9 cellular contexts compared by ENCODE assay signal in the genomic region with DNA sequence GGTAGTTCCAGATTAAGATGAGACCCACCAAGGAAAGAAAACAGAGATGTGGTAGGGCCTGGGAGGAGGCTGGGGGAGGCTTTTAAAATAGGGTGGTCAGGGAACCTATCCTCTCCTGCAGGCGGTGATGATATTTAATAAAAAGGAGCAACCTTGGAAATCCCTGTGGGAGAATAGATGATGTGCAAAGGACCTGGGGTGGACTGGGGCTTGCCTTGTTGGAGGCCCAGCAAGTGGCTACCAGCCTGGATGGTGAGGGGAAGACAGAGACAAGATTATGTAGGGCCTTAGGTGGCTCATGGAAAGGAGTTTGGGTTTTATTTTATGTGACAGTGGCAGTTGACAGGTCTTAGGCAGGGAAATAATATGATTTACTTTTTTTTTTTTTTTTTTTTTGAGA. TPM values are rescaled to one million over a fixed set of nuclear protein-coding genes. Genes with fewer than 3 reads are reported as not detected.
DNase-seq lines count a peak whose midpoint lies in the region; TF ChIP-seq lines count a peak whose summit lies in the region.
"Had no signal": no experiment of that assay in that cellular context is flagged by ENCODE, and none has a peak within 500 bp of the region (broad histone marks: within the 10 kb centered on the region; RNA-seq: fewer than 3 reads in every experiment).

No MANE protein-coding gene starts in this region.

- peak overlapping the region; percentile 97 to 100 (median 99) for H3K27ac Mint-ChIP-seq in CD4-positive, alpha-beta memory T cell
- peak overlapping the region; percentile 96 for H3K27ac Mint-ChIP-seq in MCF 10A (ENCODE audit: low read depth, unreplicated experiment)
- no peak overlapping the region for H3K27ac Mint-ChIP-seq in neural crest cell (ENCODE audit: unreplicated experiment)

- peak overlapping the region; percentile 66 to 97 (median 94) for H3K4me3 Mint-ChIP-seq in CD4-positive, alpha-beta memory T cell
- H3K4me3 Mint-ChIP-seq in MCF 10A (ENCODE audit: unreplicated experiment) (peak overlapping the region; percentile 86), neural crest cell (peak overlapping the region; percentile 99)

- H2AFZ ChIP-seq in MM.1S (ENCODE audit: low read length): no peak overlapping the region

- POLR2A ChIA-PET in CD4-positive, alpha-beta memory T cell (lab: Charles Lee; ENCODE audit: partially characterized antibody): interaction anchor here (1.0 to 7.6 kb wide), 10 partner anchors 9 to 346 kb away, joined by 3 to 196 read pairs (median 4); partner anchors contain the start of genes EEF2K and UQCRC2
- POLR2A ChIA-PET in MCF 10A (lab: Yijun Ruan, JAX): interaction anchor here (0.7 to 4.6 kb wide), 10 partner anchors 13 to 250 kb away, joined by 3 to 104 read pairs (median 4); partner anchors contain the start of gene EEF2K

- no TSS peak for BruUV-seq in MCF 10A (replicated peaks; lab: Mats Ljungman, UMichigan)

- peaks cover 37% of the 10 kb centered on the region for H3K4me1 ChIP-seq in CD4-positive, alpha-beta memory T cell (ENCODE audit: insufficient read depth, low read length)
- peaks cover 7% of the 10 kb centered on the region; the same call in 1 of the 2 replicates for H3K4me1 ChIP-seq in MM.1S (ENCODE audit: low read length)

- no peaks in the 10 kb centered on the region for H3K27me3 ChIP-seq in CD4-positive, alpha-beta memory T cell (ENCODE audit: insufficient read depth, low read length)
- H3K27me3 ChIP-seq in MM.1S (replicated peaks; ENCODE audit: insufficient read depth, low read length): no peaks in the 10 kb centered on the region
- H3K27me3 ChIP-seq: brain microvascular endothelial cell had no signal

- no peak for DNase-seq in CD4-positive, alpha-beta memory T cell
- DNase-seq in MM.1S (no peak), MCF 10A (ENCODE audit: unreplicated experiment) (no peak), neural crest cell (ENCODE audit: low read depth, low spot score) (no peak), NCI-H524 (lab: John Stamatoyannopoulos, UW) (no peak), HuH-7.5 (ENCODE audit: low spot score) (no peak), islet precursor cell (no peak)
- no peak for DNase-seq in activated effector memory CD4-positive, alpha-beta T cell treated with Interleukin-2 at 50 U/mL for 16 hours

- H3K4me3 ChIP-seq in CD4-positive, alpha-beta memory T cell (ENCODE audit: low read length in 2 of 2): no peak overlapping the region
- H3K4me3 ChIP-seq in MM.1S (ENCODE audit: low read length): no peak overlapping the region

- H3K4me1 Mint-ChIP-seq in CD4-positive, alpha-beta memory T cell: peaks cover 31 to 62% (median 45%) of the 10 kb centered on the region in 4 donors
- H3K4me1 Mint-ChIP-seq in MCF 10A (ENCODE audit: insufficient read depth, unreplicated experiment): peaks cover 34% of the 10 kb centered on the region
- peaks cover 38% of the 10 kb centered on the region for H3K4me1 Mint-ChIP-seq in neural crest cell

- CTCF ChIA-PET in CD4-positive, alpha-beta memory T cell (lab: Charles Lee; ENCODE audit: partially characterized antibody): interaction anchor here (0.9 to 5.8 kb wide), 10 partner anchors 93 to 345 kb away, joined by 4 to 89 read pairs (median 14); partner anchors contain the start of genes EEF2K, MOSMO and PDZD9
- CTCF ChIA-PET in MCF 10A (lab: Yijun Ruan, JAX): interaction anchor here (0.6 to 6.7 kb wide), 8 partner anchors 57 to 1091 kb away, joined by 3 to 64 read pairs (median 4); partner anchors contain the start of gene EEF2K

- peaks cover 22% of the 10 kb centered on the region for H3K36me3 ChIP-seq in CD4-positive, alpha-beta memory T cell (ENCODE audit: insufficient read depth, low read length)
- H3K36me3 ChIP-seq in MM.1S (replicated peaks; ENCODE audit: insufficient read depth, low read length): 0 out of 2 replicates have a peak, but pooled peaks cover 3% of the 10 kb centered on the region

- TF ChIP-seq CTCF in MM.1S (IDR thresholded peaks at IDR 0.05; ENCODE audit: low read length) (no peak), MCF 10A (IDR thresholded peaks at IDR 0.05; ENCODE audit: unreplicated experiment) (no peak), neural crest cell (conservative IDR thresholded peaks at IDR 0.05) (no peak)

- H3K9ac ChIP-seq in MM.1S (ENCODE audit: low read length): no peak overlapping the region

- H3K9me3 Mint-ChIP-seq in CD4-positive, alpha-beta memory T cell: peaks cover 0 to 12% (median 0%) of the 10 kb centered on the region in 8 donors
- H3K9me3 Mint-ChIP-seq in MCF 10A (ENCODE audit: unreplicated experiment) (no peaks in the 10 kb centered on the region), neural crest cell (peaks cover 3% of the 10 kb centered on the region)

- H3F3A ChIP-seq in MM.1S (ENCODE audit: insufficient read depth, low read length): peaks cover 21% of the 10 kb centered on the region

- peaks cover 65% of the 10 kb centered on the region for H3K79me2 ChIP-seq in MM.1S (ENCODE audit: low read length)

- intact Hi-C loops in CD4-positive, alpha-beta memory T cell (cut with micrococcal nuclease): no loop called here
- intact Hi-C loops in MCF 10A (cut with micrococcal nuclease): no loop called here

- H3K9me3 ChIP-seq in CD4-positive, alpha-beta memory T cell (ENCODE audit: control insufficient read depth in 1 of 2, low read length in 2 of 2): no peaks in the 10 kb centered on the region
- no peaks in the 10 kb centered on the region for H3K9me3 ChIP-seq in MM.1S (replicated peaks; ENCODE audit: insufficient read depth, low read length)

- H3K27me3 Mint-ChIP-seq in CD4-positive, alpha-beta memory T cell: peaks cover 0 to 4% of the 10 kb centered on the region in 2 donors
- H3K27me3 Mint-ChIP-seq in MCF 10A (ENCODE audit: insufficient read depth, unreplicated experiment) (no peaks in the 10 kb centered on the region), neural crest cell (ENCODE audit: low read depth) (peaks cover 18% of the 10 kb centered on the region)

- peaks cover 20% of the 10 kb centered on the region; the same call in 1 of the 2 replicates for H4K20me1 ChIP-seq in MM.1S (ENCODE audit: insufficient read depth, low read length)

- H3K9me2 ChIP-seq in MM.1S (replicated peaks; ENCODE audit: insufficient read depth, low read length): no peaks in the 10 kb centered on the region

- peaks cover 19 to 48% of the 10 kb centered on the region in 2 donors for H3K36me3 Mint-ChIP-seq in CD4-positive, alpha-beta memory T cell
- peaks cover 64% of the 10 kb centered on the region for H3K36me3 Mint-ChIP-seq in MCF 10A (ENCODE audit: insufficient read depth, unreplicated experiment)
- peaks cover 11% of the 10 kb centered on the region for H3K36me3 Mint-ChIP-seq in neural crest cell (ENCODE audit: low read depth)

- H3K27ac ChIP-seq in CD4-positive, alpha-beta memory T cell (ENCODE audit: low read depth, low read length): peak overlapping the region; percentile 99
- peak overlapping the region; percentile 99; the same call in 1 of the 2 replicates for H3K27ac ChIP-seq in MM.1S (ENCODE audit: low read length)

- H3K4me2 ChIP-seq in MM.1S (ENCODE audit: low read depth, low read length): 0 out of 2 replicates have a peak overlapping the region, but pooled peaks have one; percentile 66

RNA-seq across cellular contexts. Expression of gene POLR3E, which starts 1.8 kb away (rescaled TPM):
- total RNA-seq in CD4-positive, alpha-beta memory T cell: 10 to 100 TPM; 88.4 to 94.0 TPM
- polyA plus RNA-seq in CD4-positive, alpha-beta memory T cell: 10 to 100 TPM; 10.0 to 16.0 TPM
- 53.2 and 73.8 TPM in 2 replicates for total RNA-seq in MCF 10A (2022)
- total RNA-seq in neural crest cell: 68.0 and 73.5 TPM in 2 replicates
